ENCODE assay signal across 16 cellular contexts in the genomic region with DNA sequence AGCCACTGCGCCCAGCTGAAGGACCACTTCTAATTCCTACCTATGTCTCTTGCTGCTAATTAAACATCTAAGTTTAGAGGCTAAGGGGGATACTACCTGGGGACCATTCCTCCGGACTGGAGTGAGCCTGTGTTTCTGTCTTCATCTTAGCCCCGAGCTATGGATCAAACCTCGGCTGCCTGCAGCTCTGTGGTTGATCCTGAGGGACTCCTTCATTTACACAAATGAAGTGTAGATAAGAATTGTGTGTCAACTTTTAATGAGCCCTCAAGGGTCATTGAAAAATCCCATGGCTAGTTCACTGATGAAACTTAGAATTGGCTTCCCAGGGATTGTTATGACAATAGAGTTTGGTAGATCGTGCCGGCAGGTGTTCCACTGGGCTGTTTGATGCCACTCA. TPM values are rescaled to one million over a fixed set of nuclear protein-coding genes. Genes with fewer than 3 reads are reported as not detected.
DNase-seq lines count a peak whose midpoint lies in the region; ATAC-seq and TF ChIP-seq lines count a peak whose summit lies in the region.
"Had no signal": no experiment of that assay in that cellular context is flagged by ENCODE, and none has a peak within 500 bp of the region (broad histone marks: within the 10 kb centered on the region; RNA-seq: fewer than 3 reads in every experiment).

No MANE protein-coding gene starts in this region.

- H3K9me3 Mint-ChIP-seq in CD8-positive, alpha-beta T cell, result no peaks in the 10 kb centered on the region
- H3K9me3 Mint-ChIP-seq in stimulated activated effector memory CD8-positive, alpha-beta T cell treated with anti-CD3 and anti-CD28 coated beads, Interleukin-12 subunit alpha, Interleukin-12 subunit beta, amount 100 ng/mL, for 72 hours, result no peaks in the 10 kb centered on the region

- peak overlapping the region; percentile 18 for H3K27ac Mint-ChIP-seq in CD8-positive, alpha-beta T cell
- H3K27ac Mint-ChIP-seq in stimulated activated effector memory CD8-positive, alpha-beta T cell treated with anti-CD3 and anti-CD28 coated beads, Interleukin-12 subunit alpha, Interleukin-12 subunit beta, amount 100 ng/mL, for 72 hours, result no peak overlapping the region
- H3K27ac Mint-ChIP-seq: GM23338 had no signal

- H3K9me3 ChIP-seq in CD8-positive, alpha-beta T cell (ENCODE audit: low read length), result no peaks in the 10 kb centered on the region
- no peaks in the 10 kb centered on the region for H3K9me3 ChIP-seq in left lung
- H3K9me3 ChIP-seq: A549, Caco-2 had no signal

- POLR2A ChIA-PET in CD8-positive, alpha-beta T cell (lab: Charles Lee), result no interaction called here

- no peaks in the 10 kb centered on the region for H3K27me3 Mint-ChIP-seq in CD8-positive, alpha-beta T cell (ENCODE audit: low read depth)

- intact Hi-C loops in CD8-positive, alpha-beta T cell (cut with DNase I, micrococcal nuclease), result no loop called here
- intact Hi-C loops in left lung (cut with DNase I), result no loop called here

- CTCF ChIA-PET in CD8-positive, alpha-beta T cell (lab: Charles Lee), result interaction anchor here (0.6 kb wide), 1 partner anchor 348 kb away, joined by 3 read pairs; no protein-coding TSS in a partner anchor

- H3K36me3 ChIP-seq in CD8-positive, alpha-beta T cell (ENCODE audit: insufficient read depth, low read length), result no peaks in the 10 kb centered on the region
- no peaks in the 10 kb centered on the region for H3K36me3 ChIP-seq in left lung

- peak; percentile 14 for DNase-seq in NCI-H2029 (lab: John Stamatoyannopoulos, UW)
- no peak for DNase-seq in NCI-H2029 treated with DMSO at 0.1 percent for 48 hours (lab: John Stamatoyannopoulos, UW)
- no peak for DNase-seq in CD8-positive, alpha-beta T cell
- DNase-seq in left lung, result no peak
- no peak for DNase-seq in stimulated activated CD4-positive, alpha-beta T cell treated with anti-CD3 and anti-CD28 coated beads, Interleukin-4, amount 100 ng/mL, for 1 hour
- no peak for DNase-seq in NCI-H345 (lab: John Stamatoyannopoulos, UW)
- no peak for DNase-seq in stimulated activated effector memory CD8-positive, alpha-beta T cell treated with anti-CD3 and anti-CD28 coated beads, Interleukin-12 subunit alpha, Interleukin-12 subunit beta, amount 100 ng/mL, for 72 hours (ENCODE audit: low spot score in 2 of 2)
- DNase-seq: Caco-2, GF-D8, HCEC 1CT had no signal

- H3K4me3 ChIP-seq in CD8-positive, alpha-beta T cell (ENCODE audit: low read depth, low read length), result no peak overlapping the region
- H3K4me3 ChIP-seq in left lung, result no peak overlapping the region
- H3K4me3 ChIP-seq: A549; BLaER1 treated with 17β-estradiol and CSF1 and Interleukin-3, amounts not matched to agents 10 nM and 100 nM; GM23338 had no signal

- no peaks in the 10 kb centered on the region for H3K36me3 Mint-ChIP-seq in CD8-positive, alpha-beta T cell
- no peaks in the 10 kb centered on the region for H3K36me3 Mint-ChIP-seq in stimulated activated effector memory CD8-positive, alpha-beta T cell treated with anti-CD3 and anti-CD28 coated beads, Interleukin-12 subunit alpha, Interleukin-12 subunit beta, amount 100 ng/mL, for 72 hours

- H3K4me3 Mint-ChIP-seq in CD8-positive, alpha-beta T cell, result no peak overlapping the region
- no peak overlapping the region for H3K4me3 Mint-ChIP-seq in stimulated activated effector memory CD8-positive, alpha-beta T cell treated with anti-CD3 and anti-CD28 coated beads, Interleukin-12 subunit alpha, Interleukin-12 subunit beta, amount 100 ng/mL, for 72 hours
- H3K4me3 Mint-ChIP-seq: GM23338 had no signal

- ATAC-seq in CD8-positive, alpha-beta T cell, result no peak
- peak; percentile 65 for ATAC-seq in left lung
- ATAC-seq in stimulated activated effector memory CD8-positive, alpha-beta T cell treated with anti-CD3 and anti-CD28 coated beads, Interleukin-12 subunit alpha, Interleukin-12 subunit beta, amount 100 ng/mL, for 72 hours, result no peak
- ATAC-seq: A549, GM23338 had no signal

- no peaks in the 10 kb centered on the region for H3K27me3 ChIP-seq in CD8-positive, alpha-beta T cell (ENCODE audit: insufficient read depth, low read length)
- H3K27me3 ChIP-seq in left lung, result no peaks in the 10 kb centered on the region
- H3K27me3 ChIP-seq: BLaER1 treated with 17β-estradiol and CSF1 and Interleukin-3, amounts not matched to agents 10 nM and 100 nM had no signal

- no peak overlapping the region for H3K27ac ChIP-seq in CD8-positive, alpha-beta T cell (ENCODE audit: low read depth, low read length)
- H3K27ac ChIP-seq in left lung, result no peak overlapping the region
- H3K27ac ChIP-seq: 22Rv1, A549, HL-60 had no signal

- peaks cover 30% of the 10 kb centered on the region for H3K4me1 ChIP-seq in CD8-positive, alpha-beta T cell (ENCODE audit: insufficient read depth, low read length)
- peaks cover 0 to 3% of the 10 kb centered on the region in 2 donors for H3K4me1 ChIP-seq in left lung
- H3K4me1 ChIP-seq: A549, Caco-2 had no signal

- no peak for TF ChIP-seq CTCF in CD8-positive, alpha-beta T cell (IDR thresholded peaks at IDR 0.05)
- TF ChIP-seq CTCF in left lung (IDR thresholded peaks at IDR 0.05), result no peak

- H3K4me1 Mint-ChIP-seq in CD8-positive, alpha-beta T cell (ENCODE audit: low read depth), result peaks cover 39% of the 10 kb centered on the region
- peaks cover 31% of the 10 kb centered on the region for H3K4me1 Mint-ChIP-seq in stimulated activated effector memory CD8-positive, alpha-beta T cell treated with anti-CD3 and anti-CD28 coated beads, Interleukin-12 subunit alpha, Interleukin-12 subunit beta, amount 100 ng/mL, for 72 hours
- H3K4me1 Mint-ChIP-seq: GM23338 had no signal

RNA-seq across cellular contexts. Expression of a gene that starts 31.5 kb away (rescaled TPM):
- not detected for total RNA-seq in CD8-positive, alpha-beta T cell
- total RNA-seq in left lung, result under 1 TPM in 1 of 2 donors, not detected in 1; 0.06 TPM
- total RNA-seq: Caco-2, GM23338, HT1080 had no signal

RNA-seq across cellular contexts. Expression of a gene that starts 51.0 kb away (rescaled TPM):
- not detected for total RNA-seq in CD8-positive, alpha-beta T cell
- not detected for total RNA-seq in left lung
- total RNA-seq: Caco-2, GM23338 had no signal

RNA-seq across cellular contexts. Expression of a gene that starts 59.5 kb away (rescaled TPM):
- total RNA-seq in CD8-positive, alpha-beta T cell, result not detected
- not detected for total RNA-seq in left lung
- total RNA-seq: Caco-2, GM23338, HT1080 had no signal
